1 cellular context compared by ENCODE assay signal in the genomic region with DNA sequence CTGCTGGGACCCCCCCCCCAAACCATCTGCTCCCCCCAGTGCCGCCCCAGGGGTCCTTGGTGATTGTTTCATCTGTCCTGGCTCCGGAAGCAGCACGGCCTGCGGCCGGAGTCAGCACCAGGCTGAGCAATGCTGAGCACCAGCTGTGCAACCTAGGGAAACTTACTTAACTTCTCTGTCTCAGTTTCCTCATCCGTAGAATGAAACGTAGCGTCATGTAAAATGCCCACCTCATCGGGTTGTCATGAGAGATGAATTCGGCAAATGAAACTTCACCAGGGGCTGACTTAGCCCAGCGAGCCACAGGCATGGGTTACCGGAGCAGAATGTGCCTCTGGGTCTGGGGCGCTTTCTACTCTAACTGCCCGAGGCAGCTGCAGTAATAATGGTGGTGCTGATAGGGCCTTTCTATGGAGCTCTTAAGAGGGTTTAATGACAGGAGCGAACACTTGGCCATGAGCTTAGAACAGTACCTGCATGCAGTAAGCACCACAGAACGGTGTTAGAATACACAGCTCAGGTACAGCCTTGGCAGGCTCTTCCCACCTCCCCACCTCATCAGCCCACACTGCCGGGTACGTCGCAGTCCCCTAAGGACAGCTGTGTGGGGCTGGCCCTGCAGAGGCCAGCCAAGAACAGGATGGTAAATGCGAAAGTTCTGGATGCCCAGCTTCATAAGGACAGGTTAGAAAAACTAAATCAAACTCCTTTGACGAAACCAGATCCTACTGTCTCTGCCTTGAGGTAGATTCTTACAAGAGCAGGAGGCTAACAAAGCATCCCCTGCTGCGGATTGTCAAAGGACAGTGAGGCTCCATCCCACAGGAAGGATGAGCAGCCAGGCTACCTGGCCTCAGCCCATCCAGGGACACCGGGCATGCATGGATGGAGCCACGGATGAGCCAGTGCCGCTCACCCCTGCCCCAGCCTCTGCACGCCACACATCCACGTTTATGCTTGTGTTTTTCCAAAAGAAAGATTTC.
TF ChIP-seq lines count a peak whose summit lies in the region.

No MANE protein-coding gene starts in this region.

TF ChIP-seq in WTC11, 78 proteins besides CTCF, POLR2A, EP300 and RAD21 (continued from another document):
- TF ChIP-seq, protein P1, sequence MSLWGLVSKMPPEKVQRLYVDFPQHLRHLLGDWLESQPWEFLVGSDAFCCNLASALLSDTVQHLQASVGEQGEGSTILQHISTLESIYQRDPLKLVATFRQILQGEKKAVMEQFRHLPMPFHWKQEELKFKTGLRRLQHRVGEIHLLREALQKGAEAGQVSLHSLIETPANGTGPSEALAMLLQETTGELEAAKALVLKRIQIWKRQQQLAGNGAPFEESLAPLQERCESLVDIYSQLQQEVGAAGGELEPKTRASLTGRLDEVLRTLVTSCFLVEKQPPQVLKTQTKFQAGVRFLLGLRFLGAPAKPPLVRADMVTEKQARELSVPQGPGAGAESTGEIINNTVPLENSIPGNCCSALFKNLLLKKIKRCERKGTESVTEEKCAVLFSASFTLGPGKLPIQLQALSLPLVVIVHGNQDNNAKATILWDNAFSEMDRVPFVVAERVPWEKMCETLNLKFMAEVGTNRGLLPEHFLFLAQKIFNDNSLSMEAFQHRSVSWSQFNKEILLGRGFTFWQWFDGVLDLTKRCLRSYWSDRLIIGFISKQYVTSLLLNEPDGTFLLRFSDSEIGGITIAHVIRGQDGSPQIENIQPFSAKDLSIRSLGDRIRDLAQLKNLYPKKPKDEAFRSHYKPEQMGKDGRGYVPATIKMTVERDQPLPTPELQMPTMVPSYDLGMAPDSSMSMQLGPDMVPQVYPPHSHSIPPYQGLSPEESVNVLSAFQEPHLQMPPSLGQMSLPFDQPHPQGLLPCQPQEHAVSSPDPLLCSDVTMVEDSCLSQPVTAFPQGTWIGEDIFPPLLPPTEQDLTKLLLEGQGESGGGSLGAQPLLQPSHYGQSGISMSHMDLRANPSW (CRISPR knock-in tag; conservative IDR thresholded peaks at IDR 0.05; ENCODE audit: low read depth), result no peak
- TF ChIP-seq MYBL2 (CRISPR knock-in tag; IDR thresholded peaks at IDR 0.05) (no peak), SMAD3 (CRISPR knock-in tag; IDR thresholded peaks at IDR 0.05; ENCODE audit: borderline replicate concordance) (no peak), ZNF317 (CRISPR knock-in tag; IDR thresholded peaks at IDR 0.05; ENCODE audit: borderline replicate concordance, low read depth) (no peak), TEAD1 (CRISPR knock-in tag; IDR thresholded peaks at IDR 0.05) (no peak), KAT7 (CRISPR knock-in tag; IDR thresholded peaks at IDR 0.05; ENCODE audit: borderline replicate concordance) (no peak), GRHL2 (CRISPR knock-in tag; IDR thresholded peaks at IDR 0.05; ENCODE audit: insufficient replicate concordance, severe bottlenecking) (no peak), ZNF263 (CRISPR knock-in tag; IDR thresholded peaks at IDR 0.05; ENCODE audit: low read depth) (no peak), ETV6 (CRISPR knock-in tag; IDR thresholded peaks at IDR 0.05) (0 out of 2 replicates have a peak, but pooled peaks have one; percentile 50)
- TF ChIP-seq, protein P2, sequence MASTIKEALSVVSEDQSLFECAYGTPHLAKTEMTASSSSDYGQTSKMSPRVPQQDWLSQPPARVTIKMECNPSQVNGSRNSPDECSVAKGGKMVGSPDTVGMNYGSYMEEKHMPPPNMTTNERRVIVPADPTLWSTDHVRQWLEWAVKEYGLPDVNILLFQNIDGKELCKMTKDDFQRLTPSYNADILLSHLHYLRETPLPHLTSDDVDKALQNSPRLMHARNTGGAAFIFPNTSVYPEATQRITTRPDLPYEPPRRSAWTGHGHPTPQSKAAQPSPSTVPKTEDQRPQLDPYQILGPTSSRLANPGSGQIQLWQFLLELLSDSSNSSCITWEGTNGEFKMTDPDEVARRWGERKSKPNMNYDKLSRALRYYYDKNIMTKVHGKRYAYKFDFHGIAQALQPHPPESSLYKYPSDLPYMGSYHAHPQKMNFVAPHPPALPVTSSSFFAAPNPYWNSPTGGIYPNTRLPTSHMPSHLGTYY (CRISPR knock-in tag; IDR thresholded peaks at IDR 0.05), result no peak
- TF ChIP-seq, protein P3, sequence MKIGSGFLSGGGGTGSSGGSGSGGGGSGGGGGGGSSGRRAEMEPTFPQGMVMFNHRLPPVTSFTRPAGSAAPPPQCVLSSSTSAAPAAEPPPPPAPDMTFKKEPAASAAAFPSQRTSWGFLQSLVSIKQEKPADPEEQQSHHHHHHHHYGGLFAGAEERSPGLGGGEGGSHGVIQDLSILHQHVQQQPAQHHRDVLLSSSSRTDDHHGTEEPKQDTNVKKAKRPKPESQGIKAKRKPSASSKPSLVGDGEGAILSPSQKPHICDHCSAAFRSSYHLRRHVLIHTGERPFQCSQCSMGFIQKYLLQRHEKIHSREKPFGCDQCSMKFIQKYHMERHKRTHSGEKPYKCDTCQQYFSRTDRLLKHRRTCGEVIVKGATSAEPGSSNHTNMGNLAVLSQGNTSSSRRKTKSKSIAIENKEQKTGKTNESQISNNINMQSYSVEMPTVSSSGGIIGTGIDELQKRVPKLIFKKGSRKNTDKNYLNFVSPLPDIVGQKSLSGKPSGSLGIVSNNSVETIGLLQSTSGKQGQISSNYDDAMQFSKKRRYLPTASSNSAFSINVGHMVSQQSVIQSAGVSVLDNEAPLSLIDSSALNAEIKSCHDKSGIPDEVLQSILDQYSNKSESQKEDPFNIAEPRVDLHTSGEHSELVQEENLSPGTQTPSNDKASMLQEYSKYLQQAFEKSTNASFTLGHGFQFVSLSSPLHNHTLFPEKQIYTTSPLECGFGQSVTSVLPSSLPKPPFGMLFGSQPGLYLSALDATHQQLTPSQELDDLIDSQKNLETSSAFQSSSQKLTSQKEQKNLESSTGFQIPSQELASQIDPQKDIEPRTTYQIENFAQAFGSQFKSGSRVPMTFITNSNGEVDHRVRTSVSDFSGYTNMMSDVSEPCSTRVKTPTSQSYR (CRISPR knock-in tag; IDR thresholded peaks at IDR 0.05), result no peak
- TF ChIP-seq, protein P4, sequence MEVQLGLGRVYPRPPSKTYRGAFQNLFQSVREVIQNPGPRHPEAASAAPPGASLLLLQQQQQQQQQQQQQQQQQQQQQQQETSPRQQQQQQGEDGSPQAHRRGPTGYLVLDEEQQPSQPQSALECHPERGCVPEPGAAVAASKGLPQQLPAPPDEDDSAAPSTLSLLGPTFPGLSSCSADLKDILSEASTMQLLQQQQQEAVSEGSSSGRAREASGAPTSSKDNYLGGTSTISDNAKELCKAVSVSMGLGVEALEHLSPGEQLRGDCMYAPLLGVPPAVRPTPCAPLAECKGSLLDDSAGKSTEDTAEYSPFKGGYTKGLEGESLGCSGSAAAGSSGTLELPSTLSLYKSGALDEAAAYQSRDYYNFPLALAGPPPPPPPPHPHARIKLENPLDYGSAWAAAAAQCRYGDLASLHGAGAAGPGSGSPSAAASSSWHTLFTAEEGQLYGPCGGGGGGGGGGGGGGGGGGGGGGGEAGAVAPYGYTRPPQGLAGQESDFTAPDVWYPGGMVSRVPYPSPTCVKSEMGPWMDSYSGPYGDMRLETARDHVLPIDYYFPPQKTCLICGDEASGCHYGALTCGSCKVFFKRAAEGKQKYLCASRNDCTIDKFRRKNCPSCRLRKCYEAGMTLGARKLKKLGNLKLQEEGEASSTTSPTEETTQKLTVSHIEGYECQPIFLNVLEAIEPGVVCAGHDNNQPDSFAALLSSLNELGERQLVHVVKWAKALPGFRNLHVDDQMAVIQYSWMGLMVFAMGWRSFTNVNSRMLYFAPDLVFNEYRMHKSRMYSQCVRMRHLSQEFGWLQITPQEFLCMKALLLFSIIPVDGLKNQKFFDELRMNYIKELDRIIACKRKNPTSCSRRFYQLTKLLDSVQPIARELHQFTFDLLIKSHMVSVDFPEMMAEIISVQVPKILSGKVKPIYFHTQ (CRISPR knock-in tag; IDR thresholded peaks at IDR 0.05), result no peak
- TF ChIP-seq, protein P5, sequence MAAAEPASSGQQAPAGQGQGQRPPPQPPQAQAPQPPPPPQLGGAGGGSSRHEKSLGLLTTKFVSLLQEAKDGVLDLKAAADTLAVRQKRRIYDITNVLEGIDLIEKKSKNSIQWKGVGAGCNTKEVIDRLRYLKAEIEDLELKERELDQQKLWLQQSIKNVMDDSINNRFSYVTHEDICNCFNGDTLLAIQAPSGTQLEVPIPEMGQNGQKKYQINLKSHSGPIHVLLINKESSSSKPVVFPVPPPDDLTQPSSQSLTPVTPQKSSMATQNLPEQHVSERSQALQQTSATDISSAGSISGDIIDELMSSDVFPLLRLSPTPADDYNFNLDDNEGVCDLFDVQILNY (CRISPR knock-in tag; IDR thresholded peaks at IDR 0.05), result no peak
- TF ChIP-seq, protein P6, sequence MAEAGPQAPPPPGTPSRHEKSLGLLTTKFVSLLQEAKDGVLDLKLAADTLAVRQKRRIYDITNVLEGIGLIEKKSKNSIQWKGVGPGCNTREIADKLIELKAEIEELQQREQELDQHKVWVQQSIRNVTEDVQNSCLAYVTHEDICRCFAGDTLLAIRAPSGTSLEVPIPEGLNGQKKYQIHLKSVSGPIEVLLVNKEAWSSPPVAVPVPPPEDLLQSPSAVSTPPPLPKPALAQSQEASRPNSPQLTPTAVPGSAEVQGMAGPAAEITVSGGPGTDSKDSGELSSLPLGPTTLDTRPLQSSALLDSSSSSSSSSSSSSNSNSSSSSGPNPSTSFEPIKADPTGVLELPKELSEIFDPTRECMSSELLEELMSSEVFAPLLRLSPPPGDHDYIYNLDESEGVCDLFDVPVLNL (CRISPR knock-in tag; IDR thresholded peaks at IDR 0.05; ENCODE audit: borderline replicate concordance, low read depth), result no peak
- TF ChIP-seq, protein P7, sequence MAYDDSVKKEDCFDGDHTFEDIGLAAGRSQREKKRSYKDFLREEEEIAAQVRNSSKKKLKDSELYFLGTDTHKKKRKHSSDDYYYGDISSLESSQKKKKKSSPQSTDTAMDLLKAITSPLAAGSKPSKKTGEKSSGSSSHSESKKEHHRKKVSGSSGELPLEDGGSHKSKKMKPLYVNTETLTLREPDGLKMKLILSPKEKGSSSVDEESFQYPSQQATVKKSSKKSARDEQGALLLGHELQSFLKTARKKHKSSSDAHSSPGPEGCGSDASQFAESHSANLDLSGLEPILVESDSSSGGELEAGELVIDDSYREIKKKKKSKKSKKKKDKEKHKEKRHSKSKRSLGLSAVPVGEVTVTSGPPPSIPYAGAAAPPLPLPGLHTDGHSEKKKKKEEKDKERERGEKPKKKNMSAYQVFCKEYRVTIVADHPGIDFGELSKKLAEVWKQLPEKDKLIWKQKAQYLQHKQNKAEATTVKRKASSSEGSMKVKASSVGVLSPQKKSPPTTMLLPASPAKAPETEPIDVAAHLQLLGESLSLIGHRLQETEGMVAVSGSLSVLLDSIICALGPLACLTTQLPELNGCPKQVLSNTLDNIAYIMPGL (CRISPR knock-in tag; IDR thresholded peaks at IDR 0.05), result no peak
TF ChIP-seq in WTC11: peak in this region for 4.
